In genomic region chr18:13265901-13266207, GRCh38 we compare ENCODE assay signal across 16 cellular contexts. TPM values are rescaled to one million over a fixed set of nuclear protein-coding genes. Genes with fewer than 3 reads are reported as not detected.
DNase-seq lines count a peak whose midpoint lies in the region; ATAC-seq and TF ChIP-seq lines count a peak whose summit lies in the region.
"Had no signal": no experiment of that assay in that cellular context is flagged by ENCODE, and none has a peak within 500 bp of the region (broad histone marks: within the 10 kb centered on the region; RNA-seq: fewer than 3 reads in every experiment).

No MANE protein-coding gene starts in this region.

- H3K4me3 Mint-ChIP-seq in T-cell (peak overlapping the region; percentile 53 to 72 (median 66)), HFFc6 (no peak overlapping the region)

- peaks cover 0 to 2% of the 10 kb centered on the region in 2 donors for H3K27me3 Mint-ChIP-seq in T-cell
- peaks cover 28% of the 10 kb centered on the region for H3K27me3 Mint-ChIP-seq in HFFc6 (ENCODE audit: insufficient read depth)

- no peaks in the 10 kb centered on the region for H3K9me3 Mint-ChIP-seq in T-cell
- H3K9me3 Mint-ChIP-seq in HFFc6: peaks cover 10% of the 10 kb centered on the region; the same call in 1 of the 2 replicates

- no peak for DNase-seq in activated CD4-positive, CD25-positive, alpha-beta regulatory T cell (lab: John Stamatoyannopoulos, UW)
- DNase-seq in T-cell: no peak
- no peak for DNase-seq in coronary artery (ENCODE audit: low spot score)
- no peak for DNase-seq in NCI-H748 (lab: John Stamatoyannopoulos, UW; ENCODE audit: unreplicated experiment)
- DNase-seq in HFFc6: no peak
- no peak for DNase-seq in stimulated activated CD4-positive, alpha-beta T cell treated with anti-CD3 and anti-CD28 coated beads, Interleukin-2, amount 100 ng/mL, for 48 hours
- DNase-seq: activated CD4-positive, alpha-beta T cell treated with anti-CD3 and anti-CD28 coated beads for 1 hour; central memory CD4-positive, alpha-beta T cell; COR-L47; Kasumi-1; NCI-H187; NCI-H510A; OCI-M1; pancreas had no signal

- POLR2A ChIA-PET in T-cell (lab: Charles Lee): interaction anchor here (0.5 to 1.3 kb wide), 3 partner anchors 48 to 272 kb away, joined by 3 to 14 read pairs (median 8); no protein-coding TSS in a partner anchor

- peak overlapping the region; percentile 85 to 88 for H3K27ac Mint-ChIP-seq in T-cell
- no peak overlapping the region for H3K27ac Mint-ChIP-seq in HFFc6

- ATAC-seq in activated CD4-positive, CD25-positive, alpha-beta regulatory T cell treated with anti-CD3 and anti-CD28 coated beads, Interleukin-2, amount 50 U/mL, for 24 hours: peak; percentile 10 to 11
- ATAC-seq in T-cell (replicated peaks in 1 of 4): no peak

- H3K4me3 ChIP-seq in coronary artery (peak overlapping the region; percentile 62), skeletal muscle tissue (ENCODE audit: low read length in 3 of 3) (peak overlapping the region in 1 of 3 donors; percentile 58)
- H3K4me3 ChIP-seq: pancreas had no signal

- TF ChIP-seq CTCF in coronary artery (IDR thresholded peaks at IDR 0.05) (no peak), HFFc6 (IDR thresholded peaks at IDR 0.05) (no peak)

- H3K27me3 ChIP-seq in skeletal muscle tissue (ENCODE audit: control insufficient read depth in 3 of 3, insufficient read depth in 3 of 3, low read length in 3 of 3): no peaks in the 10 kb centered on the region
- H3K27me3 ChIP-seq: pancreas had no signal

- peaks cover 5% of the 10 kb centered on the region for H3K36me3 Mint-ChIP-seq in T-cell
- no peaks in the 10 kb centered on the region for H3K36me3 Mint-ChIP-seq in HFFc6 (ENCODE audit: low read depth)

- H3K4me1 Mint-ChIP-seq in T-cell: peaks cover 68 to 74% (median 68%) of the 10 kb centered on the region in 3 donors
- no peaks in the 10 kb centered on the region for H3K4me1 Mint-ChIP-seq in HFFc6 (ENCODE audit: low read depth)

- H3K27ac ChIP-seq in coronary artery (peak overlapping the region; percentile 25 to 83), skeletal muscle tissue (ENCODE audit: low read depth, low read length) (peak overlapping the region; percentile 60)
- H3K27ac ChIP-seq: pancreas had no signal

- H3K9me3 ChIP-seq in skeletal muscle tissue (ENCODE audit: control insufficient read depth in 3 of 3, low read length in 3 of 3): no peaks in the 10 kb centered on the region
- H3K9me3 ChIP-seq: pancreas had no signal

- no peaks in the 10 kb centered on the region for H3K36me3 ChIP-seq in skeletal muscle tissue (ENCODE audit: control insufficient read depth in 3 of 3, insufficient read depth in 3 of 3, low read length in 3 of 3)
- H3K36me3 ChIP-seq: pancreas had no signal

- H3K4me1 ChIP-seq in skeletal muscle tissue (ENCODE audit: control insufficient read depth in 3 of 3, insufficient read depth in 3 of 3, low read length in 3 of 3): peaks cover 54 to 70% (median 58%) of the 10 kb centered on the region in 3 donors

- H3K9ac ChIP-seq in skeletal muscle tissue (ENCODE audit: low read depth in 1 of 3, low read length in 3 of 3): peak overlapping the region in 1 of 3 donors; percentile 66

- CTCF ChIA-PET in T-cell (lab: Charles Lee): no interaction called here

RNA-seq across cellular contexts. Expression of gene LDLRAD4, which starts 47.3 kb away (rescaled TPM):
- 10 to 100 TPM; 57.6 to 80.8 (median 72.4) TPM for total RNA-seq in T-cell
- 18.3 TPM for total RNA-seq in skeletal muscle tissue
- not detected for total RNA-seq in HFFc6 (2021; fragmentation: NEBNext Ultra II Directional; extraction: Animal tissue kit (Norgen Biotek cat#: 25700))

Comparison
In these comparisons a context has a peak if more than half of its experiments do, and no peak if none do; other contexts are left out.
1. ATAC-seq: peak in activated CD4-positive, CD25-positive, alpha-beta regulatory T cell treated with anti-CD3 and anti-CD28 coated beads, Interleukin-2, amount 50 U/mL, for 24 hours (2 of 2); none in T-cell (0 of 4).
2. RNA of gene LDLRAD4, which starts 47.3 kb away (total RNA-seq): 57.6 to 80.8 TPM in T-cell and 18.3 TPM in skeletal muscle tissue (single experiment); not detected in HFFc6; every median in the first group is over 10 times any median in the second.